1 cellular context compared by ENCODE assay signal in the genomic region with DNA sequence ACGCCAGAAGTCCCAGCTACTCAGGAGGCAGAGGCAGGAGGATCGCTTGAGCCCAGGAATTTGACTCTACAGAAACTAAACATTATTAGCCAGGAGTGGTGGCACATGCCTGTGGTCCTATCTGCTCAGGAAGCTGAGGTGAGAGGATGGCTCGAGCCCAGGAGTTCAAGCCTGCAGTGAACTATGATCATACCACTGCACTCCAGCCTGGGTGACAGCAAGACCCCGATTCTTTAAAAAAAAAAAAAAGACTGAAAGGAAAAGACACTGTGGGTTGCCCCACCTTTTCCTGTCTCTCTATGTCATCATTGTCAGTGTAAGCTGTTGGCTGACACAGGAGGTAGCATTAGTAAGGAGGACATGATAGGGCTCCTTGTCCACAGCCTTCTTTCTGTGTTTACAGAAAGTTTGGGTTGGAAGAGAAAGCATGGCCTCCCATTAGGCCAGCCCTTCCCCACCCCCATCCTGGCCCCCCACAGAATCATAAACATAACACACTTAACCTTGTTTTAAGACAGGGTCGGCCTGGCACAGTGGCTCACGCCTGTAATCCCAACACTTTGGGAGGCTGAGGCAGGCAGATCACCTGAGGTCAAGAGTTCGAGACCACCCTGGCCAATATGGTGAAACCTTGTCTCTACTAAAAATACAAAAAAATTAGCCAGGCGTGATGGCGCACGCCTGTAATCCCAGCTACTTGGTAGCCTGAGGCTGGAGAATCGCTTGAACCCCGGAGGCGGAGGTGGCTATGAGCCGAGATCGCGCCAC.
TF ChIP-seq lines count a peak whose summit lies in the region.

No MANE protein-coding gene starts in this region.

TF ChIP-seq in WTC11, 78 proteins besides CTCF, POLR2A, EP300 and RAD21 (continued from another document):
- TF ChIP-seq, protein P1, sequence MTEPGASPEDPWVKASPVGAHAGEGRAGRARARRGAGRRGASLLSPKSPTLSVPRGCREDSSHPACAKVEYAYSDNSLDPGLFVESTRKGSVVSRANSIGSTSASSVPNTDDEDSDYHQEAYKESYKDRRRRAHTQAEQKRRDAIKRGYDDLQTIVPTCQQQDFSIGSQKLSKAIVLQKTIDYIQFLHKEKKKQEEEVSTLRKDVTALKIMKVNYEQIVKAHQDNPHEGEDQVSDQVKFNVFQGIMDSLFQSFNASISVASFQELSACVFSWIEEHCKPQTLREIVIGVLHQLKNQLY (CRISPR knock-in tag; IDR thresholded peaks at IDR 0.05): no peak
- TF ChIP-seq, protein P2, sequence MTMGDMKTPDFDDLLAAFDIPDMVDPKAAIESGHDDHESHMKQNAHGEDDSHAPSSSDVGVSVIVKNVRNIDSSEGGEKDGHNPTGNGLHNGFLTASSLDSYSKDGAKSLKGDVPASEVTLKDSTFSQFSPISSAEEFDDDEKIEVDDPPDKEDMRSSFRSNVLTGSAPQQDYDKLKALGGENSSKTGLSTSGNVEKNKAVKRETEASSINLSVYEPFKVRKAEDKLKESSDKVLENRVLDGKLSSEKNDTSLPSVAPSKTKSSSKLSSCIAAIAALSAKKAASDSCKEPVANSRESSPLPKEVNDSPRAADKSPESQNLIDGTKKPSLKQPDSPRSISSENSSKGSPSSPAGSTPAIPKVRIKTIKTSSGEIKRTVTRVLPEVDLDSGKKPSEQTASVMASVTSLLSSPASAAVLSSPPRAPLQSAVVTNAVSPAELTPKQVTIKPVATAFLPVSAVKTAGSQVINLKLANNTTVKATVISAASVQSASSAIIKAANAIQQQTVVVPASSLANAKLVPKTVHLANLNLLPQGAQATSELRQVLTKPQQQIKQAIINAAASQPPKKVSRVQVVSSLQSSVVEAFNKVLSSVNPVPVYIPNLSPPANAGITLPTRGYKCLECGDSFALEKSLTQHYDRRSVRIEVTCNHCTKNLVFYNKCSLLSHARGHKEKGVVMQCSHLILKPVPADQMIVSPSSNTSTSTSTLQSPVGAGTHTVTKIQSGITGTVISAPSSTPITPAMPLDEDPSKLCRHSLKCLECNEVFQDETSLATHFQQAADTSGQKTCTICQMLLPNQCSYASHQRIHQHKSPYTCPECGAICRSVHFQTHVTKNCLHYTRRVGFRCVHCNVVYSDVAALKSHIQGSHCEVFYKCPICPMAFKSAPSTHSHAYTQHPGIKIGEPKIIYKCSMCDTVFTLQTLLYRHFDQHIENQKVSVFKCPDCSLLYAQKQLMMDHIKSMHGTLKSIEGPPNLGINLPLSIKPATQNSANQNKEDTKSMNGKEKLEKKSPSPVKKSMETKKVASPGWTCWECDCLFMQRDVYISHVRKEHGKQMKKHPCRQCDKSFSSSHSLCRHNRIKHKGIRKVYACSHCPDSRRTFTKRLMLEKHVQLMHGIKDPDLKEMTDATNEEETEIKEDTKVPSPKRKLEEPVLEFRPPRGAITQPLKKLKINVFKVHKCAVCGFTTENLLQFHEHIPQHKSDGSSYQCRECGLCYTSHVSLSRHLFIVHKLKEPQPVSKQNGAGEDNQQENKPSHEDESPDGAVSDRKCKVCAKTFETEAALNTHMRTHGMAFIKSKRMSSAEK (CRISPR knock-in tag; IDR thresholded peaks at IDR 0.05; ENCODE audit: borderline replicate concordance): no peak
- TF ChIP-seq CREB1 (CRISPR knock-in tag; IDR thresholded peaks at IDR 0.05): no peak
